In the genomic region with DNA sequence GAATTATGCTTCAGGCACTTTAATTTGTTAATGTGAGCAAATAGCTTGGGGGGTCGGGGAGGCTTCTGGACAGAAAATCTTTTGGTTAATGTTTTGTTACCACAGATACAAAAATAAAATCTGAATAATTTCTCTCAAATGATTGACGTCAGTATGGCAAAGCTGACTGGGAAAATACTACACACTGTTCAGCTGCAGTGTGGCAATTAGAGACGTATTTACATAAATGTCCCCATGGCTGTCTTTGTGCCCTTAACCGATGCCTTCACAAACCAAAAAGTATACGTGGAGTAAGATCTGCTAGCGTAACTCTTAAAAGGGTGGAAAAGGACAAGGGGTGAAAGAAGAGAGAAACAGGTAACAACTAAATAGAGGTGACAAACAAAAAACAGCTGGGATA, we compare ENCODE assay signal across 19 cellular contexts.
DNase-seq lines count a peak whose midpoint lies in the region; ATAC-seq, FAIRE-seq and TF ChIP-seq lines count a peak whose summit lies in the region.
"Had no signal": no experiment of that assay in that cellular context is flagged by ENCODE, and none has a peak within 500 bp of the region (broad histone marks: within the 10 kb centered on the region; RNA-seq: fewer than 3 reads in every experiment).

No MANE protein-coding gene starts in this region.

- no peak for TF ChIP-seq EP300 in HepG2 (IDR thresholded peaks at IDR 0.05; ENCODE audit: low read depth in 2 of 2, low read length in 2 of 2)
- TF ChIP-seq EP300 in HepG2 (CRISPR knock-in tag; IDR thresholded peaks at IDR 0.05; ENCODE audit: borderline replicate concordance), result no peak

- no peak overlapping the region for H3K4me3 ChIP-seq in HepG2 (replicated peaks in 1 of 3; ENCODE audit: insufficient read depth in 1 of 3, low read depth in 2 of 3, low read length in 3 of 3)
- no peak overlapping the region for H3K4me3 ChIP-seq in right lobe of liver
- no peak overlapping the region for H3K4me3 ChIP-seq in coronary artery
- H3K4me3 ChIP-seq in pancreas, result no peak overlapping the region
- H3K4me3 ChIP-seq in uterus, result no peak overlapping the region
- H3K4me3 ChIP-seq: A549 had no signal

- TF ChIP-seq CTCF in HepG2 (CRISPR knock-in tag; IDR thresholded peaks at IDR 0.05) (no peak), right lobe of liver (IDR thresholded peaks at IDR 0.05) (no peak), coronary artery (IDR thresholded peaks at IDR 0.05) (no peak), pancreas (IDR thresholded peaks at IDR 0.05) (no peak), uterus (IDR thresholded peaks at IDR 0.05) (no peak)

- no peak overlapping the region for H2AFZ ChIP-seq in HepG2 (ENCODE audit: low read length)

- no peaks in the 10 kb centered on the region for H3K27me3 ChIP-seq in HepG2 (ENCODE audit: control insufficient read depth in 1 of 2, insufficient read depth in 2 of 2, low read length in 2 of 2)
- H3K27me3 ChIP-seq in right lobe of liver, result no peaks in the 10 kb centered on the region
- H3K27me3 ChIP-seq in pancreas, result no peaks in the 10 kb centered on the region
- no peaks in the 10 kb centered on the region for H3K27me3 ChIP-seq in uterus

- H3K4me1 ChIP-seq in HepG2 (ENCODE audit: insufficient read depth, low read length) (no peaks in the 10 kb centered on the region), right lobe of liver (peaks cover 0 to 4% (median under 1%) of the 10 kb centered on the region in 4 donors), pancreas (peaks cover 0 to 4% (median 2%) of the 10 kb centered on the region in 3 donors), uterus (no peaks in the 10 kb centered on the region)
- H3K4me1 ChIP-seq: A549 had no signal

- POLR2A ChIA-PET in HepG2 (lab: Yijun Ruan, JAX), result interaction anchor here (1.1 to 2.7 kb wide), 2 partner anchors 10 to 11 kb away, joined by 5 to 10 read pairs; no protein-coding TSS in a partner anchor

- no peak overlapping the region for H3K4me2 ChIP-seq in HepG2 (ENCODE audit: low read depth, low read length)
- H3K4me2 ChIP-seq: A549, SK-N-SH had no signal

- no peaks in the 10 kb centered on the region for H3K79me2 ChIP-seq in HepG2 (ENCODE audit: insufficient read depth, low read length)

- TSS peak; percentile 34 for BruUV-seq in HepG2 (replicated peaks; lab: Mats Ljungman, UMichigan)

- no peak overlapping the region for H3K27ac ChIP-seq in HepG2 (ENCODE audit: extremely low read length, insufficient read depth, low read length)
- no peak overlapping the region for H3K27ac ChIP-seq in right lobe of liver
- H3K27ac ChIP-seq in coronary artery, result peak overlapping the region; percentile 18 to 20
- peak overlapping the region in 1 of 4 donors; percentile 2 for H3K27ac ChIP-seq in pancreas
- H3K27ac ChIP-seq in uterus, result peak overlapping the region; percentile 53 to 61
- H3K27ac ChIP-seq: A549, HL-60 had no signal

- 98% methylated on average over 6 of the region's 6 CpGs for WGBS in HepG2 (ENCODE audit: low lambda C conversion rate)
- 75% methylated on average over 6 of the region's 6 CpGs for WGBS in right lobe of liver (ENCODE audit: insufficient coverage, low coverage, low lambda C conversion rate, missing lambda C conversion rate)
- WGBS in pancreas, 2 donors, result 43 to 49% methylated on average over 6 of the region's 6 CpGs

- no peak for FAIRE-seq in HepG2 (lab: Jason Lieb, UNC)
- FAIRE-seq in pancreas (lab: Jason Lieb, UNC), result no peak
- FAIRE-seq: A549, GM19239, HTR-8/SVneo had no signal

- CTCF ChIA-PET in HepG2 (lab: Yijun Ruan, JAX; ENCODE audit: low intra/inter-chr PET ratio, low total read pairs), result no interaction called here

- H3K9ac ChIP-seq in HepG2 (ENCODE audit: insufficient read depth, low read depth, low read length), result no peak overlapping the region
- H3K9ac ChIP-seq: SK-N-SH had no signal

- TF ChIP-seq RAD21 in HepG2 (CRISPR knock-in tag; IDR thresholded peaks at IDR 0.05), result no peak

- H4K20me1 ChIP-seq in HepG2 (ENCODE audit: insufficient read depth, low read length), result peaks cover 4% of the 10 kb centered on the region; the same call in 1 of the 2 replicates

- ATAC-seq in HepG2, result no peak
- no peak for ATAC-seq in right lobe of liver
- peak; percentile 28 to 67 (median 60) for ATAC-seq in pancreas
- no peak for ATAC-seq in HG03469 (IDR thresholded peaks at IDR 0.05; ENCODE audit: unreplicated experiment)
- ATAC-seq: A549 had no signal

- H3K9me3 ChIP-seq in HepG2 (ENCODE audit: low read length), result no peaks in the 10 kb centered on the region
- H3K9me3 ChIP-seq in right lobe of liver, result no peaks in the 10 kb centered on the region
- H3K9me3 ChIP-seq in pancreas, result no peaks in the 10 kb centered on the region
- no peaks in the 10 kb centered on the region for H3K9me3 ChIP-seq in uterus
- H3K9me3 ChIP-seq: A549, SK-N-SH had no signal

- DNase-seq in HepG2 (ENCODE audit: low spot score) (no peak), right lobe of liver (no peak), coronary artery (ENCODE audit: low spot score) (no peak), pancreas (no peak), uterus (no peak), dermis blood vessel endothelial cell (no peak), superior temporal gyrus (ENCODE audit: extremely low spot score) (no peak)
- DNase-seq: CD4-positive, CD25-positive, alpha-beta regulatory T cell; DMS53; MV-4-11; NCI-H1436; NCI-H2081; NCI-H510A treated with DMSO at 0.1 percent for 48 hours; SK-N-SH had no signal

- H3K36me3 ChIP-seq in HepG2 (replicated peaks in 1 of 2; ENCODE audit: control insufficient read depth in 1 of 2, insufficient read depth in 2 of 2, low read length in 2 of 2) (peaks cover 35 to 69% of the 10 kb centered on the region in 2 experiments), right lobe of liver (peaks cover 0 to 34% (median 11%) of the 10 kb centered on the region in 4 donors), pancreas (peaks cover 0 to 34% (median 6%) of the 10 kb centered on the region in 3 donors), uterus (no peaks in the 10 kb centered on the region)

- no peak for TF ChIP-seq POLR2A in HepG2 (IDR thresholded peaks at IDR 0.05; ENCODE audit: insufficient read depth in 1 of 2, low read depth in 2 of 2, low read length in 2 of 2)
- no peak for TF ChIP-seq POLR2A in right lobe of liver (IDR thresholded peaks at IDR 0.05)
- no peak for TF ChIP-seq POLR2A in uterus (IDR thresholded peaks at IDR 0.05)

- intact Hi-C loops in HepG2 (cut with micrococcal nuclease; ENCODE audit: unreplicated experiment) (no loop called here), right lobe of liver (cut with DNase I) (no loop called here), pancreas (cut with DNase I) (no loop called here), uterus (cut with DNase I; ENCODE audit: low total_unique reads) (no loop called here)

- in situ Hi-C loops in HepG2 (cut with HindIII; ENCODE audit: extremely low pct_ligation_motif_present, low pct_unique_long_range_greater_than_20kb), result no loop called here

TF ChIP-seq in HepG2, 621 proteins besides CTCF, POLR2A, EP300 and RAD21 (continues in another document):
- TF ChIP-seq IKZF1 (IDR thresholded peaks at IDR 0.05) (no peak), THYN1 (CRISPR knock-in tag; IDR thresholded peaks at IDR 0.05; ENCODE audit: borderline replicate concordance, low read depth) (no peak), FOXO1 (CRISPR knock-in tag; IDR thresholded peaks at IDR 0.05) (no peak), ZNF772 (CRISPR knock-in tag; IDR thresholded peaks at IDR 0.05) (no peak), MAF1 (CRISPR knock-in tag; IDR thresholded peaks at IDR 0.05; ENCODE audit: borderline replicate concordance) (no peak), RFX3 (CRISPR knock-in tag; IDR thresholded peaks at IDR 0.05) (no peak), ZNF562 (CRISPR knock-in tag; IDR thresholded peaks at IDR 0.05; ENCODE audit: borderline replicate concordance) (no peak), BRD4 (CRISPR knock-in tag; IDR thresholded peaks at IDR 0.05) (no peak), MED8 (CRISPR knock-in tag; IDR thresholded peaks at IDR 0.05; ENCODE audit: insufficient replicate concordance) (no peak), ZNF674 (CRISPR knock-in tag; IDR thresholded peaks at IDR 0.05; ENCODE audit: low read depth) (no peak), ZNF550 (CRISPR knock-in tag; IDR thresholded peaks at IDR 0.05; ENCODE audit: borderline replicate concordance) (no peak)
- TF ChIP-seq, protein P1, sequence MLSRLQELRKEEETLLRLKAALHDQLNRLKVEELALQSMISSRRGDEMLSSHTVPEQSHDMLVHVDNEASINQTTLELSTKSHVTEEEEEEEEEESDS (CRISPR knock-in tag; IDR thresholded peaks at IDR 0.05; ENCODE audit: borderline replicate concordance), result no peak
- TF ChIP-seq, protein P2, sequence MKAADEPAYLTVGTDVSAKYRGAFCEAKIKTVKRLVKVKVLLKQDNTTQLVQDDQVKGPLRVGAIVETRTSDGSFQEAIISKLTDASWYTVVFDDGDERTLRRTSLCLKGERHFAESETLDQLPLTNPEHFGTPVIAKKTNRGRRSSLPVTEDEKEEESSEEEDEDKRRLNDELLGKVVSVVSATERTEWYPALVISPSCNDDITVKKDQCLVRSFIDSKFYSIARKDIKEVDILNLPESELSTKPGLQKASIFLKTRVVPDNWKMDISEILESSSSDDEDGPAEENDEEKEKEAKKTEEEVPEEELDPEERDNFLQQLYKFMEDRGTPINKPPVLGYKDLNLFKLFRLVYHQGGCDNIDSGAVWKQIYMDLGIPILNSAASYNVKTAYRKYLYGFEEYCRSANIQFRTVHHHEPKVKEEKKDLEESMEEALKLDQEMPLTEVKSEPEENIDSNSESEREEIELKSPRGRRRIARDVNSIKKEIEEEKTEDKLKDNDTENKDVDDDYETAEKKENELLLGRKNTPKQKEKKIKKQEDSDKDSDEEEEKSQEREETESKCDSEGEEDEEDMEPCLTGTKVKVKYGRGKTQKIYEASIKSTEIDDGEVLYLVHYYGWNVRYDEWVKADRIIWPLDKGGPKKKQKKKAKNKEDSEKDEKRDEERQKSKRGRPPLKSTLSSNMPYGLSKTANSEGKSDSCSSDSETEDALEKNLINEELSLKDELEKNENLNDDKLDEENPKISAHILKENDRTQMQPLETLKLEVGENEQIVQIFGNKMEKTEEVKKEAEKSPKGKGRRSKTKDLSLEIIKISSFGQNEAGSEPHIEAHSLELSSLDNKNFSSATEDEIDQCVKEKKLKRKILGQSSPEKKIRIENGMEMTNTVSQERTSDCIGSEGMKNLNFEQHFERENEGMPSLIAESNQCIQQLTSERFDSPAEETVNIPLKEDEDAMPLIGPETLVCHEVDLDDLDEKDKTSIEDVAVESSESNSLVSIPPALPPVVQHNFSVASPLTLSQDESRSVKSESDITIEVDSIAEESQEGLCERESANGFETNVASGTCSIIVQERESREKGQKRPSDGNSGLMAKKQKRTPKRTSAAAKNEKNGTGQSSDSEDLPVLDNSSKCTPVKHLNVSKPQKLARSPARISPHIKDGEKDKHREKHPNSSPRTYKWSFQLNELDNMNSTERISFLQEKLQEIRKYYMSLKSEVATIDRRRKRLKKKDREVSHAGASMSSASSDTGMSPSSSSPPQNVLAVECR (CRISPR knock-in tag; IDR thresholded peaks at IDR 0.05; ENCODE audit: borderline replicate concordance), result no peak

Comparison
In these comparisons a context has a peak if more than half of its experiments do, and no peak if none do; other contexts are left out.
1. ATAC-seq: peak in pancreas (4 of 4); none in HepG2 (single experiment), right lobe of liver (0 of 4) and HG03469 (single experiment).
2. H3K27ac ChIP-seq: peak in coronary artery (2 of 2) and uterus (2 of 2); none in HepG2 (single experiment) and right lobe of liver (0 of 3).